ENCODE assay signal across 31 cellular contexts in the genomic region with DNA sequence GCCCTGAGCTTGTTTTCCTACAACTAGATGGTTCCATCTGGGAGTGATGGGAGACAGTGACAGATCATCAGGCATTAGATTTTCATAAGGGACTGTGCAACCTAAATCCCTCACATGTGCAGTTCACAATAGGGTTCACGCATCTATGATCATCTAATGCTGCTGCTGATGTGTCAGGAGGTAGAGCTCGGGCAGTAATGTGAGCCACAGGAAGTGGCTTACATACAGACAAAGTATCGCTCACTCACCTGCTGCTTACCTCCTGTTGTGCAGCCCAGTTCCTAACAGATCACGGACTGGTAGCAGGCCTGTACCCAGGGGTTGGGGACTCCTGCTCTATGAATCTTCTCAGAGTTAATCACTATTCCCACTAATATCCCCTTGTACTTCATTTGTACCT.
"Had no signal": no experiment of that assay in that cellular context is flagged by ENCODE, and none has a peak within 500 bp of the region (broad histone marks: within the 10 kb centered on the region; RNA-seq: fewer than 3 reads in every experiment).

No MANE protein-coding gene starts in this region.

- FAIRE-seq: endometrium, islet of Langerhans, pancreas had no signal

- H3K4me3 ChIP-seq: esophagus squamous epithelium, heart right ventricle, left lung, mucosa of descending colon, pancreas, right lobe of liver, smooth muscle cell, stomach, thyroid gland, vagina had no signal

- H3K36me3 Mint-ChIP-seq: naive B cell; natural killer cell treated with Interleukin-12 subunit alpha and Interleukin-12 subunit beta and Interleukin-15 and Interleukin-18, amount 100 ng/mL, for 72 hours had no signal

- H3K4me3 Mint-ChIP-seq: dendritic cell treated with granulocyte-macrophage colony-stimulating factor and Interleukin-4, amounts not matched to agents 40 ng/mL and 50 ng/mL, for 4 days; mesothelial cell of epicardium; naive B cell; natural killer cell treated with Interleukin-12 subunit alpha and Interleukin-12 subunit beta and Interleukin-15 and Interleukin-18, amount 100 ng/mL, for 72 hours; neural crest cell had no signal

- H3K27ac Mint-ChIP-seq: dendritic cell treated with granulocyte-macrophage colony-stimulating factor and Interleukin-4, amounts not matched to agents 40 ng/mL and 50 ng/mL, for 4 days; mesothelial cell of epicardium; naive B cell; natural killer cell treated with Interleukin-12 subunit alpha and Interleukin-12 subunit beta and Interleukin-15 and Interleukin-18, amount 100 ng/mL, for 72 hours had no signal

- H3K27me3 Mint-ChIP-seq: dendritic cell treated with granulocyte-macrophage colony-stimulating factor and Interleukin-4, amounts not matched to agents 40 ng/mL and 50 ng/mL, for 4 days; naive B cell; natural killer cell treated with Interleukin-12 subunit alpha and Interleukin-12 subunit beta and Interleukin-15 and Interleukin-18, amount 100 ng/mL, for 72 hours had no signal

- H3K4me1 Mint-ChIP-seq: mesothelial cell of epicardium, naive B cell, neural crest cell had no signal

- DNase-seq: effector CD8-positive, alpha-beta T cell; erythroblast; esophagus squamous epithelium; foreskin melanocyte; glutamatergic neuron; heart right ventricle; hippocampal formation; left cardiac atrium; left lung; mesenchymal stem cell; mucosa of descending colon; naive B cell; pancreas; right lobe of liver; stimulated activated CD4-positive, alpha-beta T cell treated with anti-CD3 and anti-CD28 coated beads, Interleukin-12 subunit alpha, Interleukin-12 subunit beta, amount 100 ng/mL, for 4 hours; stimulated activated CD4-positive, alpha-beta T cell treated with anti-CD3 and anti-CD28 coated beads, Interleukin-1b, Interleukin-23, amount 100 ng/mL, for 48 hours; stimulated activated CD4-positive, alpha-beta T cell treated with anti-CD3 and anti-CD28 coated beads, Interleukin-4, amount 100 ng/mL, for 1 hour; stimulated activated CD8-positive, alpha-beta memory T cell treated with anti-CD3 and anti-CD28 coated beads, Interleukin-4, amount 100 ng/mL, for 48 hours; stimulated activated naive CD4-positive, alpha-beta T cell treated with Interleukin-2 at 50 U/mL for 16 hours; stomach; thyroid gland; trophoblast cell had no signal

- H3K27ac ChIP-seq: esophagus squamous epithelium, heart right ventricle, left lung, neutrophil, pancreas, right lobe of liver, stomach, thyroid gland, vagina had no signal

- H3K4me1 ChIP-seq: esophagus squamous epithelium, heart right ventricle, left lung, pancreas, right lobe of liver, stomach, thyroid gland, vagina had no signal

- H3K36me3 ChIP-seq: esophagus squamous epithelium, left lung, neutrophil, pancreas, right lobe of liver, thyroid gland, vagina had no signal

- H3K27me3 ChIP-seq: esophagus squamous epithelium, heart right ventricle, left lung, neutrophil, pancreas, right lobe of liver, stomach, thyroid gland, vagina had no signal

- H3K9me3 ChIP-seq: esophagus squamous epithelium, mucosa of descending colon, neutrophil, pancreas, right lobe of liver, stomach, thyroid gland, vagina had no signal

- ATAC-seq: heart right ventricle; left cardiac atrium; left lung; mucosa of descending colon; natural killer cell treated with Interleukin-12 subunit alpha and Interleukin-12 subunit beta and Interleukin-15 and Interleukin-18, amount 100 ng/mL, for 72 hours; pancreas; right lobe of liver had no signal

- H3K9me3 Mint-ChIP-seq: dendritic cell treated with granulocyte-macrophage colony-stimulating factor and Interleukin-4, amounts not matched to agents 40 ng/mL and 50 ng/mL, for 4 days; natural killer cell treated with Interleukin-12 subunit alpha and Interleukin-12 subunit beta and Interleukin-15 and Interleukin-18, amount 100 ng/mL, for 72 hours had no signal
